ENCODE assay signal across 15 cellular contexts in genomic region chr4:169266661-169267060, GRCh38. TPM values are rescaled to one million over a fixed set of nuclear protein-coding genes. Genes with fewer than 3 reads are reported as not detected.
DNase-seq lines count a peak whose midpoint lies in the region; ATAC-seq and TF ChIP-seq lines count a peak whose summit lies in the region.
"Had no signal": no experiment of that assay in that cellular context is flagged by ENCODE, and none has a peak within 500 bp of the region (broad histone marks: within the 10 kb centered on the region; RNA-seq: fewer than 3 reads in every experiment).

No MANE protein-coding gene starts in this region.

- TF ChIP-seq CTCF in Caco-2 (IDR thresholded peaks at IDR 0.05; ENCODE audit: insufficient read depth in 1 of 2, low read depth in 1 of 2, low read length in 1 of 2, severe bottlenecking in 1 of 2, unreplicated experiment in 1 of 2) = no peak
- no peak for TF ChIP-seq CTCF in PC-9 (conservative IDR thresholded peaks at IDR 0.05)
- TF ChIP-seq CTCF in fibroblast of pulmonary artery (IDR thresholded peaks at IDR 0.05; ENCODE audit: low read length, missing control alignments) = no peak
- no peak for TF ChIP-seq CTCF in osteoblast (IDR thresholded peaks at IDR 0.05; ENCODE audit: extremely low read depth, low read depth, low read length)

- H3K9me3 ChIP-seq in Caco-2 (no peaks in the 10 kb centered on the region), PC-9 (ENCODE audit: insufficient read depth, low read depth) (no peaks in the 10 kb centered on the region), osteoblast (ENCODE audit: low read depth, low read length) (no peaks in the 10 kb centered on the region)
- H3K9me3 ChIP-seq: right atrium auricular region had no signal

- H3K4me1 ChIP-seq in Caco-2 (peaks cover 28% of the 10 kb centered on the region), PC-9 (replicated peaks; ENCODE audit: insufficient read depth) (peaks cover 33% of the 10 kb centered on the region), osteoblast (ENCODE audit: insufficient read depth, low read length) (peaks cover 45% of the 10 kb centered on the region)

- POLR2A ChIA-PET in Caco-2 (lab: Charles Lee) (no interaction called here), PC-9 (lab: Charles Lee; ENCODE audit: unreplicated experiment) (interaction anchor here (0.6 to 1.4 kb wide), 3 partner anchors 12 to 267 kb away, joined by 5 to 6 read pairs (median 5); no protein-coding TSS in a partner anchor)

- H3K4me2 ChIP-seq in PC-9 (peak overlapping the region; percentile 79), osteoblast (ENCODE audit: insufficient read depth, low read length) (peak overlapping the region; percentile 94)

- no TSS peak for BruUV-seq in Caco-2 (replicated peaks; lab: Mats Ljungman, UMichigan)
- BruUV-seq in PC-9 (replicated peaks; lab: Mats Ljungman, UMichigan) = no TSS peak

- H3K9me3 Mint-ChIP-seq in Caco-2 (ENCODE audit: unreplicated experiment) = no peaks in the 10 kb centered on the region
- H3K9me3 Mint-ChIP-seq: T-helper 2 cell treated with Interferon-gamma antibody and Interleukin-4, amounts not matched to agents 5 μg/mL and 100 μg/mL, for 36 hours had no signal

- intact Hi-C loops in Caco-2 (cut with micrococcal nuclease; ENCODE audit: unreplicated experiment) (loop anchor here (5.0 kb wide), 1 partner anchor 149 kb away; no protein-coding TSS in a partner anchor), PC-9 (cut with micrococcal nuclease; ENCODE audit: unreplicated experiment) (loop anchor here (2.0 kb wide), 1 partner anchor 42 kb away; no protein-coding TSS in a partner anchor), Right ventricle myocardium inferior (cut with DNase I) (no loop called here)

- H3K27ac Mint-ChIP-seq in Caco-2 (ENCODE audit: unreplicated experiment) = peak overlapping the region; percentile 93
- H3K27ac Mint-ChIP-seq: T-helper 2 cell treated with Interferon-gamma antibody and Interleukin-4, amounts not matched to agents 5 μg/mL and 100 μg/mL, for 36 hours had no signal

- CTCF ChIA-PET in Caco-2 (lab: Charles Lee) = no interaction called here
- CTCF ChIA-PET in PC-9 (lab: Charles Lee) = interaction anchor here (0.7 to 0.9 kb wide), 2 partner anchors 16 to 463 kb away, joined by 3 to 9 read pairs; no protein-coding TSS in a partner anchor

- H3K27me3 ChIP-seq in Caco-2 (replicated peaks; ENCODE audit: control insufficient read depth, insufficient read depth, low read length) = no peaks in the 10 kb centered on the region
- no peaks in the 10 kb centered on the region for H3K27me3 ChIP-seq in PC-9 (ENCODE audit: insufficient read depth, low read depth)
- no peaks in the 10 kb centered on the region for H3K27me3 ChIP-seq in osteoblast (ENCODE audit: insufficient read depth, low read length)
- H3K27me3 ChIP-seq: right atrium auricular region, SJSA1 had no signal

- H3K36me3 Mint-ChIP-seq in Caco-2 (ENCODE audit: insufficient read depth, unreplicated experiment) = peaks cover 74% of the 10 kb centered on the region

- peaks cover 23% of the 10 kb centered on the region for H3F3A ChIP-seq in PC-9 (ENCODE audit: insufficient read depth, low read depth)

- no peak for DNase-seq in Caco-2
- no peak for DNase-seq in PC-9
- DNase-seq in fibroblast of pulmonary artery (ENCODE audit: low read depth) = peak; percentile 52
- no peak for DNase-seq in osteoblast (ENCODE audit: insufficient read length, low spot score, missing footprints)
- DNase-seq in central memory CD4-positive, alpha-beta T cell = no peak
- no peak for DNase-seq in activated CD4-positive, alpha-beta T cell treated with anti-CD3 and anti-CD28 coated beads, Interleukin-2, amount 50 U/mL, for 4 hours
- DNase-seq in Right ventricle myocardium inferior (ENCODE audit: missing footprints) = no peak
- DNase-seq: activated CD4-positive, alpha-beta T cell treated with anti-CD3 and anti-CD28 coated beads for 1 hour; activated gamma-delta T cell; NCI-H187 had no signal

- peaks cover 25% of the 10 kb centered on the region for H3K4me1 Mint-ChIP-seq in Caco-2 (ENCODE audit: low read depth, unreplicated experiment)

- H3K4me3 ChIP-seq in Caco-2 (ENCODE audit: low read depth, low read length) (no peak overlapping the region), PC-9 (peak overlapping the region; percentile 46), fibroblast of pulmonary artery (replicated peaks; ENCODE audit: low read depth, low read length) (peak overlapping the region; percentile 0), osteoblast (ENCODE audit: insufficient read depth, low read length) (peak overlapping the region; percentile 96)
- H3K4me3 ChIP-seq: right atrium auricular region, SJSA1 had no signal

- H2AFZ ChIP-seq in PC-9 (no peak overlapping the region), osteoblast (ENCODE audit: low read length) (no peak overlapping the region)

- H3K36me3 ChIP-seq in Caco-2 (ENCODE audit: control insufficient read depth, insufficient read depth, low read length) = peaks cover 4% of the 10 kb centered on the region
- H3K36me3 ChIP-seq in PC-9 (ENCODE audit: low read depth) = peaks cover 20% of the 10 kb centered on the region; the same call in 1 of the 2 replicates
- peaks cover 59% of the 10 kb centered on the region for H3K36me3 ChIP-seq in osteoblast (ENCODE audit: insufficient read depth, low read length)
- H3K36me3 ChIP-seq: right atrium auricular region had no signal

- H4K20me1 ChIP-seq in PC-9 (ENCODE audit: insufficient read depth) = no peaks in the 10 kb centered on the region
- H4K20me1 ChIP-seq in osteoblast (ENCODE audit: insufficient read depth, low read length) = peaks cover 63% of the 10 kb centered on the region

- ATAC-seq in GM18907 (IDR thresholded peaks at IDR 0.05; ENCODE audit: unreplicated experiment) (no peak), Right ventricle myocardium inferior (no peak)

- peaks cover 85% of the 10 kb centered on the region for H3K79me2 ChIP-seq in PC-9 (ENCODE audit: low read depth)
- peaks cover 91% of the 10 kb centered on the region for H3K79me2 ChIP-seq in osteoblast (ENCODE audit: insufficient read depth, low read length)

- H3K27me3 Mint-ChIP-seq in Caco-2 (ENCODE audit: insufficient read depth, unreplicated experiment) = no peaks in the 10 kb centered on the region

- H3K4me3 Mint-ChIP-seq in Caco-2 (ENCODE audit: unreplicated experiment) = peak overlapping the region; percentile 63
- H3K4me3 Mint-ChIP-seq: T-helper 2 cell treated with Interferon-gamma antibody and Interleukin-4, amounts not matched to agents 5 μg/mL and 100 μg/mL, for 36 hours had no signal

- H3K27ac ChIP-seq in PC-9 = peak overlapping the region; percentile 74
- peak overlapping the region; percentile 66 for H3K27ac ChIP-seq in osteoblast (ENCODE audit: low read depth, low read length)
- H3K27ac ChIP-seq: coronary artery, right atrium auricular region, SJSA1 had no signal

- no peaks in the 10 kb centered on the region for H3K9me2 ChIP-seq in PC-9 (ENCODE audit: insufficient read depth)

RNA-seq across cellular contexts. Expression of gene SH3RF1, which starts 4.1 kb away (rescaled TPM):
- total RNA-seq in Caco-2 (2022) (25.1 and 28.1 TPM in 2 replicates), PC-9 (2021) (26.4 and 37.4 TPM in 2 replicates), osteoblast (33.0 and 37.6 TPM in 2 replicates), Right ventricle myocardium inferior (8.8 TPM)
